3 cellular contexts compared by ENCODE assay signal in the genomic region with DNA sequence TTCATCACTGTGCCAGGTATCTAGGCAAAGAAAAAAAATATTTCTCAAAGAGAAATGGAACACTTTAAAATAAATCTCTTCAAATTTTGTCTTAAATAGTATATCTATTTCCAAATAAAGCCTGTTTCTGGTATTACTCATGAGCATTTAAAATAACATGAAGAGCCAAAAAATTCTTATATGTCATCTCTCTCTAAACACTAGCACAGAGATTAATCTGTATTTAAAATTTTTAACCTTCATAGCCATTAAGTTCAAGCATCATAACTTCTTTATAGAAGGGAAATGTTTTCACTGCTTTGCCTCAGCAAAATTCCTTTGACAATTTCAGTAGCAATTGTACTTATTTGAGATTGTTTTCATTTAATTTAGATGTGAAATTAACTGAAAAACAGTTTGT.
"Had no signal": no experiment of that assay in that cellular context is flagged by ENCODE, and none has a peak within 500 bp of the region (broad histone marks: within the 10 kb centered on the region; RNA-seq: fewer than 3 reads in every experiment).

No MANE protein-coding gene starts in this region.

- DNase-seq: GDM1, GF-D8 had no signal

- H3K4me3 ChIP-seq: GM12878 had no signal

- ATAC-seq: GM12878 had no signal
